Comparison of ENCODE assay signal across 8 cellular contexts in genomic region chr6:159042003-159042823, GRCh38. TPM values are rescaled to one million over a fixed set of nuclear protein-coding genes. Genes with fewer than 3 reads are reported as not detected.
A peak's percentile ranks its signal among the peaks of the same experiment; 100 is the strongest.
DNase-seq lines count a peak whose midpoint lies in the region; ATAC-seq and TF ChIP-seq lines count a peak whose summit lies in the region.

No MANE protein-coding gene starts in this region.

- no peak overlapping the region for H2AFZ ChIP-seq in Karpas-422 (ENCODE audit: low read length)

- DNase-seq in COR-L47 (lab: John Stamatoyannopoulos, UW) = peak; percentile 41
- peak; percentile 92 for DNase-seq in Karpas-422
- peak; percentile 87 for DNase-seq in RPMI8226
- DNase-seq in activated effector memory CD4-positive, alpha-beta T cell treated with Interleukin-2 at 50 U/mL for 16 hours = peak; percentile 64
- peak; percentile 64 for DNase-seq in fibroblast of the aortic adventitia (ENCODE audit: low read depth)
- peak; percentile 81 for DNase-seq in natural killer cell treated with Interleukin-12 subunit alpha and Interleukin-12 subunit beta and Interleukin-15 and Interleukin-18, amount 100 ng/mL, for 72 hours (ENCODE audit: low spot score)
- no peak for DNase-seq in thoracic aorta (ENCODE audit: low spot score)

- no peaks in the 10 kb centered on the region for H4K20me1 ChIP-seq in Karpas-422 (ENCODE audit: insufficient read depth, low read depth, low read length)

- H3K27ac Mint-ChIP-seq in natural killer cell treated with Interleukin-12 subunit alpha and Interleukin-12 subunit beta and Interleukin-15 and Interleukin-18, amount 100 ng/mL, for 72 hours = peak overlapping the region; percentile 94

- H3K4me2 ChIP-seq in Karpas-422 (ENCODE audit: low read depth, low read length, poor library complexity, severe bottlenecking) = peak overlapping the region; percentile 91

- peak; percentile 38 for ATAC-seq in GM21381 (IDR thresholded peaks at IDR 0.05; ENCODE audit: unreplicated experiment)
- peak; percentile 54 to 59 for ATAC-seq in natural killer cell treated with Interleukin-12 subunit alpha and Interleukin-12 subunit beta and Interleukin-15 and Interleukin-18, amount 100 ng/mL, for 72 hours
- ATAC-seq in thoracic aorta (ENCODE audit: insufficient number of reproducible peaks, low FRiP score, low read depth) = peak; percentile 37

- H3K27ac ChIP-seq in Karpas-422 (ENCODE audit: low read length) = 0 out of 2 replicates have a peak overlapping the region, but pooled peaks have one; percentile 27
- no peak overlapping the region for H3K27ac ChIP-seq in thoracic aorta

- H3K4me3 Mint-ChIP-seq in natural killer cell treated with Interleukin-12 subunit alpha and Interleukin-12 subunit beta and Interleukin-15 and Interleukin-18, amount 100 ng/mL, for 72 hours = peak overlapping the region; percentile 95

- no peaks in the 10 kb centered on the region for H3K27me3 ChIP-seq in Karpas-422 (ENCODE audit: low read length)
- H3K27me3 ChIP-seq in thoracic aorta (replicated peaks; ENCODE audit: insufficient read depth) = no peaks in the 10 kb centered on the region

- H3K4me1 Mint-ChIP-seq in natural killer cell treated with Interleukin-12 subunit alpha and Interleukin-12 subunit beta and Interleukin-15 and Interleukin-18, amount 100 ng/mL, for 72 hours (ENCODE audit: low read depth in 2 of 2) = peaks cover 59 to 70% of the 10 kb centered on the region in 2 donors

- H3K9me2 ChIP-seq in Karpas-422 (replicated peaks; ENCODE audit: insufficient read depth, low read length) = no peaks in the 10 kb centered on the region

- H3K4me1 ChIP-seq in Karpas-422 (ENCODE audit: low read length) (peaks cover 73% of the 10 kb centered on the region), thoracic aorta (ENCODE audit: control insufficient read depth in 1 of 2, low read depth in 2 of 2) (peaks cover 4 to 16% of the 10 kb centered on the region in 2 donors)

- no peaks in the 10 kb centered on the region for H3K79me2 ChIP-seq in Karpas-422 (ENCODE audit: low read length)

- peaks cover 66% of the 10 kb centered on the region for H3K36me3 Mint-ChIP-seq in natural killer cell treated with Interleukin-12 subunit alpha and Interleukin-12 subunit beta and Interleukin-15 and Interleukin-18, amount 100 ng/mL, for 72 hours

- H3K4me3 ChIP-seq in Karpas-422 (ENCODE audit: low read length) (peak overlapping the region; percentile 76), fibroblast of the aortic adventitia (ENCODE audit: low read depth, low read length) (no peak overlapping the region), thoracic aorta (peak overlapping the region; percentile 49)

- H3K9ac ChIP-seq in Karpas-422 (ENCODE audit: low read length) = peak overlapping the region; percentile 48

- no peaks in the 10 kb centered on the region for H3K9me3 Mint-ChIP-seq in natural killer cell treated with Interleukin-12 subunit alpha and Interleukin-12 subunit beta and Interleukin-15 and Interleukin-18, amount 100 ng/mL, for 72 hours

- H3K9me3 ChIP-seq in Karpas-422 (ENCODE audit: low read length) (no peaks in the 10 kb centered on the region), thoracic aorta (no peaks in the 10 kb centered on the region)

- H3K27me3 Mint-ChIP-seq in natural killer cell treated with Interleukin-12 subunit alpha and Interleukin-12 subunit beta and Interleukin-15 and Interleukin-18, amount 100 ng/mL, for 72 hours = no peaks in the 10 kb centered on the region

- TF ChIP-seq CTCF in fibroblast of the aortic adventitia (IDR thresholded peaks at IDR 0.05; ENCODE audit: insufficient read depth, low read length) (peak; percentile 98), thoracic aorta (IDR thresholded peaks at IDR 0.05) (peak; percentile 77)

- H3K36me3 ChIP-seq in Karpas-422 (ENCODE audit: insufficient read depth, low read length) (peaks cover 33% of the 10 kb centered on the region), thoracic aorta (no peaks in the 10 kb centered on the region)

RNA-seq across cellular contexts. Expression of gene TAGAP, which starts 2.6 kb away (rescaled TPM):
- 16.2 and 16.5 TPM in 2 replicates for total RNA-seq in Karpas-422 (2014; rRNA removed; shearing (Covaris generic); ENCODE audit: low replicate concordance)
- total RNA-seq in fibroblast of the aortic adventitia (ENCODE audit: low replicate concordance) = not detected in 2 replicates
- total RNA-seq in natural killer cell treated with Interleukin-12 subunit alpha and Interleukin-12 subunit beta and Interleukin-15 and Interleukin-18, amount 100 ng/mL, for 72 hours = 10 to 100 TPM; 39.6 to 46.8 TPM
- total RNA-seq in thoracic aorta = 1 to 10 TPM; 3.2 to 6.2 TPM

RNA-seq across cellular contexts. Expression of gene RSPH3, which starts 42.2 kb away (rescaled TPM):
- total RNA-seq in Karpas-422 (2014; rRNA removed; shearing (Covaris generic); ENCODE audit: low replicate concordance) = 2.1 and 3.3 TPM in 2 replicates
- 5.2 and 6.4 TPM in 2 replicates for total RNA-seq in fibroblast of the aortic adventitia (ENCODE audit: low replicate concordance)
- total RNA-seq in natural killer cell treated with Interleukin-12 subunit alpha and Interleukin-12 subunit beta and Interleukin-15 and Interleukin-18, amount 100 ng/mL, for 72 hours = 1 to 10 TPM; 1.9 to 2.4 TPM
- 1 to 10 TPM; 4.7 to 7.8 TPM for total RNA-seq in thoracic aorta
